ENCODE assay signal across 1 cellular context in genomic region chr15:74122403-74123130, GRCh38.
TF ChIP-seq lines count a peak whose summit lies in the region.

No MANE protein-coding gene starts in this region.

TF ChIP-seq in H1, 55 proteins besides CTCF, POLR2A, EP300 and RAD21:
- TF ChIP-seq ASH2L (IDR thresholded peaks at IDR 0.05; ENCODE audit: low read length) (peak; percentile 79), KDM1A (IDR thresholded peaks at IDR 0.05; ENCODE audit: borderline replicate concordance, low read length) (no peak), RBBP5 (IDR thresholded peaks at IDR 0.05; ENCODE audit: borderline replicate concordance, low read depth, low read length) (peak; percentile 81; the same call in 1 of the 2 replicates), SIRT6 (IDR thresholded peaks at IDR 0.05; ENCODE audit: low read length) (no peak), EZH2 (IDR thresholded peaks at IDR 0.05; ENCODE audit: low read depth, low read length, severe bottlenecking) (no peak)
